27 cellular contexts compared by ENCODE assay signal in genomic region chr10:117970962-117971361, GRCh38.
"Had no signal": no experiment of that assay in that cellular context is flagged by ENCODE, and none has a peak within 500 bp of the region (broad histone marks: within the 10 kb centered on the region; RNA-seq: fewer than 3 reads in every experiment).

No MANE protein-coding gene starts in this region.

- H2AFZ ChIP-seq: hepatocyte, neural progenitor cell had no signal

- ATAC-seq: natural killer cell; right lobe of liver; stimulated activated naive B cell treated with anti-CD40 and anti-IgM and Interleukin-4, amounts not matched to agents 10 μg/mL and 1 μg/mL and 100 μg/mL, for 72 hours; stimulated activated naive CD8-positive, alpha-beta T cell treated with anti-CD3 and anti-CD28 coated beads, Interleukin-15, Interleukin-2, amounts not matched to agents 100 U/mL and 50 U/mL, for 24 hours had no signal

- H3K9me3 Mint-ChIP-seq: mesothelial cell of epicardium, natural killer cell, nephron progenitor cell, neural progenitor cell had no signal

- H3K9ac ChIP-seq: neural progenitor cell had no signal

- H3K27ac Mint-ChIP-seq: immature natural killer cell; mesothelial cell of epicardium; natural killer cell; nephron progenitor cell; progenitor cell of endocrine pancreas; stimulated activated naive B cell treated with anti-CD40 and anti-IgM and Interleukin-4, amounts not matched to agents 10 μg/mL and 1 μg/mL and 100 μg/mL, for 72 hours had no signal

- H3K79me2 ChIP-seq: hepatocyte had no signal

- H3K4me2 ChIP-seq: hepatocyte, neural progenitor cell had no signal

- H3K36me3 Mint-ChIP-seq: immature natural killer cell; mesothelial cell of epicardium; natural killer cell; neural progenitor cell; stimulated activated naive B cell treated with anti-CD40 and anti-IgM and Interleukin-4, amounts not matched to agents 10 μg/mL and 1 μg/mL and 100 μg/mL, for 72 hours had no signal

- DNase-seq: immature natural killer cell; kidney; left ventricle myocardium inferior; mesendoderm; naive B cell; natural killer cell; nephron progenitor cell; ovary; right lobe of liver; stimulated activated CD4-positive, alpha-beta T cell treated with anti-CD3 and anti-CD28 coated beads, Interleukin-12 subunit alpha, Interleukin-12 subunit beta, amount 100 ng/mL, for 4 hours; stimulated activated CD4-positive, alpha-beta T cell treated with anti-CD3 and anti-CD28 coated beads, Interleukin-15, amount 100 ng/mL, for 24 hours; stimulated activated CD4-positive, alpha-beta T cell treated with anti-CD3 and anti-CD28 coated beads, Interleukin-2, amount 100 ng/mL, for 24 hours; stimulated activated CD4-positive, alpha-beta T cell treated with anti-CD3 and anti-CD28 coated beads, Interleukin-4, amount 100 ng/mL, for 1 hour; stimulated activated naive B cell treated with anti-CD40 and anti-IgM and Interleukin-4, amounts not matched to agents 10 μg/mL and 1 μg/mL and 100 μg/mL, for 72 hours; stimulated activated naive CD8-positive, alpha-beta T cell treated with anti-CD3 and anti-CD28 coated beads, Interleukin-15, Interleukin-2, amounts not matched to agents 100 U/mL and 50 U/mL, for 24 hours; stomach; testis; thyroid gland; transverse colon; upper lobe of left lung had no signal

- H3K4me1 ChIP-seq: left ventricle myocardium inferior, neural progenitor cell, right atrium auricular region, right lobe of liver, stomach, testis, thyroid gland, transverse colon, upper lobe of left lung, vagina had no signal

- H3K27me3 ChIP-seq: neural progenitor cell, ovary, right atrium auricular region, right lobe of liver, testis, thyroid gland, upper lobe of left lung, vagina had no signal

- H3K4me3 ChIP-seq: hepatocyte, left ventricle myocardium inferior, lung, neural progenitor cell, ovary, right atrium auricular region, right lobe of liver, stomach, testis, thyroid gland, transverse colon, upper lobe of left lung, vagina had no signal

- H3K4me3 Mint-ChIP-seq: immature natural killer cell; mesothelial cell of epicardium; naive B cell; natural killer cell; nephron progenitor cell; neural progenitor cell; stimulated activated naive B cell treated with anti-CD40 and anti-IgM and Interleukin-4, amounts not matched to agents 10 μg/mL and 1 μg/mL and 100 μg/mL, for 72 hours had no signal

- H3K9me3 ChIP-seq: ovary, right atrium auricular region, right lobe of liver, testis, thyroid gland, transverse colon, vagina had no signal

- H3K36me3 ChIP-seq: left ventricle myocardium inferior, neural progenitor cell, ovary, right atrium auricular region, right lobe of liver, stomach, thyroid gland, transverse colon, upper lobe of left lung, vagina had no signal

- H3K27ac ChIP-seq: hepatocyte, left ventricle myocardium inferior, neural progenitor cell, ovary, right atrium auricular region, right lobe of liver, stomach, testis, thyroid gland, transverse colon, upper lobe of left lung, vagina had no signal

- H3K4me1 Mint-ChIP-seq: immature natural killer cell, mesothelial cell of epicardium, naive B cell, natural killer cell, neural progenitor cell had no signal
